Comparison of ENCODE assay signal across 30 cellular contexts in genomic region chr2:149363953-149364352, GRCh38. TPM values are rescaled to one million over a fixed set of nuclear protein-coding genes. Genes with fewer than 3 reads are reported as not detected.
DNase-seq lines count a peak whose midpoint lies in the region; ATAC-seq, FAIRE-seq and TF ChIP-seq lines count a peak whose summit lies in the region.
"Had no signal": no experiment of that assay in that cellular context is flagged by ENCODE, and none has a peak within 500 bp of the region (broad histone marks: within the 10 kb centered on the region; RNA-seq: fewer than 3 reads in every experiment).

No MANE protein-coding gene starts in this region.

- H3K27ac Mint-ChIP-seq in activated CD8-positive, alpha-beta memory T cell treated with anti-CD3 and anti-CD28 coated beads, Interleukin-2, amount 10 ng/mL, durations not matched to agents 7 days and 5 days, result no peak overlapping the region
- H3K27ac Mint-ChIP-seq: activated T-cell treated with anti-CD3 and anti-CD28 coated beads, Interleukin-2, amount 50 U/mL, for 24 hours had no signal

- DNase-seq in EH (ENCODE audit: low read depth) (peak; percentile 6), LHCN-M2 (ENCODE audit: low read depth) (peak; percentile 56), H1 (ENCODE audit: low read depth in 1 of 2, low spot score in 2 of 2) (no peak), COLO668 (lab: John Stamatoyannopoulos, UW; ENCODE audit: unreplicated experiment) (no peak), occipital lobe (lab: John Stamatoyannopoulos, UW) (no peak)
- DNase-seq in effector memory CD4-positive, alpha-beta T cell, result no peak
- no peak for DNase-seq in activated CD8-positive, alpha-beta memory T cell treated with anti-CD3 and anti-CD28 coated beads, Interleukin-2, amount 10 ng/mL, durations not matched to agents 7 days and 5 days
- DNase-seq: activated T-cell treated with anti-CD3 and anti-CD28 coated beads, Interleukin-2, amount 50 U/mL, for 24 hours; amniotic stem cell; Caco-2; cortex of kidney; DMS79; islet precursor cell; Karpas-422; mucosa of descending colon; NCI-H1694 treated with DMSO at 0.1 percent for 48 hours; NCI-H2171; NCI-H524; psoas muscle; stimulated activated CD4-positive, alpha-beta T cell treated with anti-CD3 and anti-CD28 coated beads, Interleukin-2, amount 100 ng/mL, for 24 hours; substantia nigra had no signal

- 75% methylated on average over 1 of the region's 1 CpG; no CpG with 5 or more reads in 1 of the 2 experiments for WGBS in H1 (ENCODE audit: extremely low coverage in 1 of 2, insufficient coverage in 1 of 2, insufficient read length in 1 of 2, insufficient replicate concordance in 2 of 2, low coverage in 1 of 2, low lambda C conversion rate in 2 of 2, missing lambda C conversion rate in 1 of 2), 2 experiments

- no peak overlapping the region for H3K4me3 Mint-ChIP-seq in activated CD8-positive, alpha-beta memory T cell treated with anti-CD3 and anti-CD28 coated beads, Interleukin-2, amount 10 ng/mL, durations not matched to agents 7 days and 5 days
- H3K4me3 Mint-ChIP-seq: activated T-cell treated with anti-CD3 and anti-CD28 coated beads, Interleukin-2, amount 50 U/mL, for 24 hours had no signal

- POLR2A ChIA-PET in H1 (lab: Charles Lee; ENCODE audit: partially characterized antibody), result interaction anchor here (0.6 kb wide), 1 partner anchor 67 kb away, joined by 3 read pairs; no protein-coding TSS in a partner anchor

- H2BK20ac ChIP-seq in H1 (ENCODE audit: low read length), result no peak overlapping the region

- H3K27ac ChIP-seq in H1 (ENCODE audit: low read depth, low read length), result no peak overlapping the region
- no peak overlapping the region for H3K27ac ChIP-seq in neural cell (ENCODE audit: low read length)
- H3K27ac ChIP-seq in effector memory CD4-positive, alpha-beta T cell (ENCODE audit: insufficient read depth, low read length, poor library complexity, severe bottlenecking), result no peak overlapping the region
- H3K27ac ChIP-seq: BLaER1, psoas muscle, SJSA1, skin epidermis had no signal

- H3K4me1 Mint-ChIP-seq in activated CD8-positive, alpha-beta memory T cell treated with anti-CD3 and anti-CD28 coated beads, Interleukin-2, amount 10 ng/mL, durations not matched to agents 7 days and 5 days, result no peaks in the 10 kb centered on the region

- H3K36me3 ChIP-seq in H1 (ENCODE audit: control insufficient read depth in 2 of 4, insufficient read depth in 4 of 4, low read length in 3 of 4) (peaks cover 0 to 9% (median 3%) of the 10 kb centered on the region in 4 experiments; a peak in 2 of 8 replicates), neural cell (ENCODE audit: insufficient read depth, low read length) (no peaks in the 10 kb centered on the region)
- H3K36me3 ChIP-seq in effector memory CD4-positive, alpha-beta T cell (ENCODE audit: control insufficient read depth, insufficient read depth, low read length), result no peaks in the 10 kb centered on the region
- H3K36me3 ChIP-seq: BLaER1 had no signal

- H3K79me1 ChIP-seq in H1 (ENCODE audit: low read depth, low read length), result no peaks in the 10 kb centered on the region; the same call in 1 of the 2 replicates

- no peaks in the 10 kb centered on the region for H3F3A ChIP-seq in neural cell (ENCODE audit: insufficient read depth, low read length, poor library complexity, severe bottlenecking)

- no peaks in the 10 kb centered on the region for H3K9me2 ChIP-seq in neural cell (ENCODE audit: insufficient read depth, low read length)

- no peak overlapping the region for H2BK12ac ChIP-seq in H1 (ENCODE audit: low read depth, low read length)

- H3K9me3 ChIP-seq in H1 (ENCODE audit: insufficient read depth in 2 of 2, low read depth in 1 of 2, low read length in 1 of 2) (peaks cover 5 to 6% of the 10 kb centered on the region in 2 experiments; a peak in 3 of 4 replicates), neural cell (ENCODE audit: low read length) (no peaks in the 10 kb centered on the region)
- no peaks in the 10 kb centered on the region for H3K9me3 ChIP-seq in effector memory CD4-positive, alpha-beta T cell (ENCODE audit: control insufficient read depth, low read length)
- H3K9me3 ChIP-seq: BLaER1, Caco-2, mucosa of descending colon, psoas muscle, SJSA1 had no signal

- H3K36me3 Mint-ChIP-seq in activated CD8-positive, alpha-beta memory T cell treated with anti-CD3 and anti-CD28 coated beads, Interleukin-2, amount 10 ng/mL, durations not matched to agents 7 days and 5 days, result no peaks in the 10 kb centered on the region

- no peak overlapping the region for H3K9ac ChIP-seq in H1 (replicated peaks in 1 of 4; ENCODE audit: extremely low read depth in 1 of 4, low read depth in 3 of 4, low read length in 3 of 4)
- no peak overlapping the region for H3K9ac ChIP-seq in neural cell (ENCODE audit: low read length)
- H3K9ac ChIP-seq: BLaER1 had no signal

- H3K79me2 ChIP-seq in H1 (ENCODE audit: control insufficient read depth in 1 of 2, insufficient read depth in 2 of 2, low read length in 2 of 2), result no peaks in the 10 kb centered on the region
- H3K79me2 ChIP-seq in neural cell (replicated peaks; ENCODE audit: insufficient read depth, low read length), result no peaks in the 10 kb centered on the region

- TF ChIP-seq EP300 in H1 (IDR thresholded peaks at IDR 0.05; ENCODE audit: borderline replicate concordance in 1 of 2, low read depth in 2 of 2, low read length in 2 of 2) (no peak), neural cell (conservative IDR thresholded peaks at IDR 0.05; ENCODE audit: poor library complexity, severe bottlenecking) (no peak)

- H3K23me2 ChIP-seq in H1 (ENCODE audit: low read depth, low read length), result no peaks in the 10 kb centered on the region

- ATAC-seq in activated CD8-positive, alpha-beta memory T cell treated with anti-CD3 and anti-CD28 coated beads, Interleukin-2, amount 10 ng/mL, durations not matched to agents 7 days and 5 days, result no peak
- ATAC-seq: GM12878, mucosa of descending colon, psoas muscle had no signal

- H2AFZ ChIP-seq in H1 (ENCODE audit: low read length), result no peak overlapping the region
- no peak overlapping the region for H2AFZ ChIP-seq in neural cell (ENCODE audit: low read depth, low read length)

- TF ChIP-seq POLR2A in H1 (IDR thresholded peaks at IDR 0.05; ENCODE audit: control extremely low read depth in 1 of 2, low read depth in 2 of 2, low read length in 2 of 2), result no peak

- H4K91ac ChIP-seq in H1 (replicated peaks; ENCODE audit: insufficient read length, low read length), result no peak overlapping the region

- no peak for FAIRE-seq in H1 (lab: Jason Lieb, UNC)
- FAIRE-seq: endometrium, GM12878, HTR-8/SVneo, TTC549 had no signal

- no peak overlapping the region for H3K4ac ChIP-seq in H1 (replicated peaks; ENCODE audit: insufficient read length, low read depth, low read length)

- no peak overlapping the region for H2BK5ac ChIP-seq in H1 (ENCODE audit: low read depth, low read length)

- H3K14ac ChIP-seq in H1 (ENCODE audit: insufficient read length), result no peak overlapping the region

- H3K9me3 Mint-ChIP-seq in activated CD8-positive, alpha-beta memory T cell treated with anti-CD3 and anti-CD28 coated beads, Interleukin-2, amount 10 ng/mL, durations not matched to agents 7 days and 5 days (ENCODE audit: low read depth), result no peaks in the 10 kb centered on the region
- H3K9me3 Mint-ChIP-seq: activated T-cell treated with anti-CD3 and anti-CD28 coated beads, Interleukin-2, amount 50 U/mL, for 24 hours had no signal

- H4K20me1 ChIP-seq in H1 (replicated peaks in 1 of 2; ENCODE audit: control insufficient read depth in 1 of 2, insufficient read depth in 2 of 2, low read length in 2 of 2) (no peaks in the 10 kb centered on the region), neural cell (ENCODE audit: insufficient read depth) (no peaks in the 10 kb centered on the region)
- H4K20me1 ChIP-seq: BLaER1 had no signal

- no peak overlapping the region for H2AK5ac ChIP-seq in H1 (ENCODE audit: low read depth, low read length)

- H3K4me3 ChIP-seq in H1 (ENCODE audit: extremely low read depth in 1 of 4, insufficient read depth in 2 of 4, low read depth in 3 of 4, low read length in 4 of 4) (no peak overlapping the region), neural cell (ENCODE audit: low read length) (no peak overlapping the region)
- H3K4me3 ChIP-seq in effector memory CD4-positive, alpha-beta T cell (ENCODE audit: insufficient read depth, low read depth, low read length, poor library complexity, severe bottlenecking), result no peak overlapping the region
- H3K4me3 ChIP-seq: BLaER1, GM12878, mucosa of descending colon, psoas muscle, SJSA1, skin epidermis had no signal

- H2BK120ac ChIP-seq in H1 (replicated peaks; ENCODE audit: low read depth, low read length), result no peak overlapping the region

- H3K4me1 ChIP-seq in H1 (replicated peaks in 1 of 4; ENCODE audit: control insufficient read depth in 3 of 4, insufficient read depth in 4 of 4, low read length in 3 of 4), result peaks cover 0 to 8% (median 5%) of the 10 kb centered on the region in 4 experiments; a peak in 2 of 7 replicates
- H3K4me1 ChIP-seq in effector memory CD4-positive, alpha-beta T cell (ENCODE audit: control insufficient read depth, insufficient read depth, low read length, poor library complexity, severe bottlenecking), result no peaks in the 10 kb centered on the region
- H3K4me1 ChIP-seq: BLaER1, psoas muscle had no signal

- H2BK15ac ChIP-seq in H1 (ENCODE audit: low read length), result no peak overlapping the region

- no peak overlapping the region for H3K56ac ChIP-seq in H1 (replicated peaks; ENCODE audit: insufficient read length, low read depth, low read length)

- CTCF ChIA-PET in H1 (lab: Charles Lee; ENCODE audit: partially characterized antibody), result interaction anchor here (0.7 to 1.2 kb wide), 3 partner anchors 9 to 39 kb away, joined by 3 to 5 read pairs (median 3); no protein-coding TSS in a partner anchor
- CTCF ChIA-PET in activated CD8-positive, alpha-beta memory T cell treated with anti-CD3 and anti-CD28 coated beads, Interleukin-2, amount 10 ng/mL, durations not matched to agents 7 days and 5 days (lab: Charles Lee), result no interaction called here

- peaks cover 23% of the 10 kb centered on the region for H3K27me3 Mint-ChIP-seq in activated CD8-positive, alpha-beta memory T cell treated with anti-CD3 and anti-CD28 coated beads, Interleukin-2, amount 10 ng/mL, durations not matched to agents 7 days and 5 days

- H3K23ac ChIP-seq in H1 (ENCODE audit: insufficient read length), result no peak overlapping the region

- TF ChIP-seq RAD21 in H1 (IDR thresholded peaks at IDR 0.05 in 1 of 2, conservative IDR thresholded peaks at IDR 0.05 in 1 of 2; ENCODE audit: low read depth in 2 of 2, low read length in 2 of 2) (no peak), neural cell (conservative IDR thresholded peaks at IDR 0.05) (no peak)

- H4K5ac ChIP-seq in H1 (ENCODE audit: insufficient read length, low read depth, low read length), result no peak overlapping the region

- H4K8ac ChIP-seq in H1 (ENCODE audit: extremely low read depth, insufficient read depth, low read length), result no peak overlapping the region

- H3K27me3 ChIP-seq in H1 (replicated peaks in 1 of 4; ENCODE audit: control insufficient read depth in 3 of 4, extremely low read depth in 1 of 4, insufficient read depth in 3 of 4, low read length in 3 of 4) (no peaks in the 10 kb centered on the region), neural cell (ENCODE audit: insufficient read depth, low read depth, low read length) (no peaks in the 10 kb centered on the region)
- no peaks in the 10 kb centered on the region for H3K27me3 ChIP-seq in effector memory CD4-positive, alpha-beta T cell (replicated peaks; ENCODE audit: control insufficient read depth, insufficient read depth, low read length, poor library complexity, severe bottlenecking)
- H3K27me3 ChIP-seq: BLaER1, SJSA1 had no signal

- H3K4me2 ChIP-seq in H1 (ENCODE audit: insufficient read depth in 1 of 2, low read depth in 2 of 2, low read length in 2 of 2) (no peak overlapping the region), neural cell (ENCODE audit: low read length) (peak overlapping the region; percentile 12)
- H3K4me2 ChIP-seq: BLaER1 had no signal

- H3K18ac ChIP-seq in H1 (ENCODE audit: extremely low read depth, low read length), result no peak overlapping the region

- TF ChIP-seq CTCF in H1 (IDR thresholded peaks at IDR 0.05; ENCODE audit: control extremely low read depth in 1 of 3, insufficient read depth in 1 of 3, low read depth in 1 of 3, low read length in 3 of 3) (no peak), neural cell (IDR thresholded peaks at IDR 0.05; ENCODE audit: poor library complexity, severe bottlenecking) (no peak)

RNA-seq across cellular contexts. Expression of gene LYPD6, which starts 33.6 kb away (rescaled TPM):
- total RNA-seq in LHCN-M2 (2014; rRNA removed) (14.0 and 16.6 TPM in 2 replicates), occipital lobe (14.3 TPM)
- 12.0 TPM for polyA plus RNA-seq in LHCN-M2 (2012)
- 8.8 and 8.9 TPM in 2 replicates for total RNA-seq in H1 (2021; fragmentation: NEBNext Ultra II Directional; extraction: Animal tissue kit (Norgen Biotek cat#: 25700))
- polyA plus RNA-seq in H1 (2011; rRNA removed) (4.4 and 5.6 TPM in 2 replicates), neural cell (1.2 and 2.3 TPM in 2 replicates)
- polyA plus RNA-seq in H1 (2011; cell fraction: cytosol; rRNA removed), result 5.8 TPM
- polyA plus RNA-seq in H1 (2011; cell fraction: nucleus; rRNA removed), result 6.9 TPM
- 4.4 to 7.8 TPM (median 5.4 TPM) in 4 replicates for polyA plus RNA-seq in H1 (2012, experiment 1 of 2)
- 0.84 TPM for polyA plus RNA-seq in H1 (2012, experiment 2 of 2)
- 3.3 TPM for polyA plus RNA-seq in H1 (2013, experiment 1 of 2)
- 3.9 TPM for polyA plus RNA-seq in H1 (2013, experiment 2 of 2)
- 16.3 and 16.8 TPM in 2 replicates for polyA minus RNA-seq in H1 (2011; rRNA and poly(A)+ RNA removed)
- 5.8 TPM for polyA minus RNA-seq in H1 (2011; cell fraction: cytosol; rRNA and poly(A)+ RNA removed)
- polyA minus RNA-seq in H1 (2011; cell fraction: nucleus; rRNA and poly(A)+ RNA removed), result 14.0 TPM
- 3.2 and 3.6 TPM in 2 replicates for polyA minus RNA-seq in neural cell
- total RNA-seq in activated CD8-positive, alpha-beta memory T cell treated with anti-CD3 and anti-CD28 coated beads, Interleukin-2, amount 10 ng/mL, durations not matched to agents 7 days and 5 days, result not detected
- total RNA-seq: GM12878; T-helper 1 cell treated with Interleukin-12 subunit alpha and Interleukin-12 subunit beta and Interleukin-4 antibody, amounts not matched to agents 30 ng/mL and 1 ng/mL, for 36 hours had no signal
- polyA plus RNA-seq: GM12878 had no signal

Comparison
In these comparisons a context has a peak if more than half of its experiments do, and no peak if none do; other contexts are left out.
1. DNase-seq: peak in EH (single experiment) and LHCN-M2 (single experiment); none in H1 (0 of 2), COLO668 (single experiment), effector memory CD4-positive, alpha-beta T cell (0 of 3), occipital lobe (single experiment) and activated CD8-positive, alpha-beta memory T cell treated with anti-CD3 and anti-CD28 coated beads, Interleukin-2, amount 10 ng/mL, durations not matched to agents 7 days and 5 days (single experiment).